In genomic region chr19:49336482-49337266, GRCh38 we compare ENCODE assay signal across 1 cellular context.
TF ChIP-seq lines count a peak whose summit lies in the region.

No MANE protein-coding gene starts in this region.

TF ChIP-seq in H1, 55 proteins besides CTCF, POLR2A, EP300 and RAD21:
- no peak for TF ChIP-seq CTBP2 (IDR thresholded peaks at IDR 0.05; ENCODE audit: borderline replicate concordance, insufficient read depth, insufficient read length, low read length)
- no peak for TF ChIP-seq BCL11A (IDR thresholded peaks at IDR 0.05; ENCODE audit: low read depth in 2 of 2, low read length in 2 of 2)
- no peak for TF ChIP-seq USF2 (IDR thresholded peaks at IDR 0.05; ENCODE audit: low read length)
- TF ChIP-seq CHD1 (IDR thresholded peaks at IDR 0.05; ENCODE audit: low read depth, low read length), result no peak
- no peak for TF ChIP-seq MAX (IDR thresholded peaks at IDR 0.05)
- no peak for TF ChIP-seq RNF2 (IDR thresholded peaks at IDR 0.05; ENCODE audit: borderline replicate concordance, low read depth, low read length, missing control alignments, poor library complexity, severe bottlenecking)
- no peak for TF ChIP-seq JUND (IDR thresholded peaks at IDR 0.05; ENCODE audit: low read length)
- TF ChIP-seq SRF (IDR thresholded peaks at IDR 0.05; ENCODE audit: low read depth, low read length), result no peak
- TF ChIP-seq POLR2AphosphoS5 (IDR thresholded peaks at IDR 0.05; ENCODE audit: low read depth, low read length), result no peak
- no peak for TF ChIP-seq CHD2 (IDR thresholded peaks at IDR 0.05; ENCODE audit: low read length)
- no peak for TF ChIP-seq KDM4A (IDR thresholded peaks at IDR 0.05; ENCODE audit: low read depth, low read length, severe bottlenecking)
- TF ChIP-seq CREB1 (IDR thresholded peaks at IDR 0.05), result no peak
- TF ChIP-seq CHD7 (IDR thresholded peaks at IDR 0.05; ENCODE audit: insufficient replicate concordance, low read length), result no peak
- no peak for TF ChIP-seq TBP (IDR thresholded peaks at IDR 0.05; ENCODE audit: low read depth, low read length)
- TF ChIP-seq EZH2 (IDR thresholded peaks at IDR 0.05; ENCODE audit: low read depth, low read length, severe bottlenecking), result no peak
- TF ChIP-seq TEAD4 (IDR thresholded peaks at IDR 0.05; ENCODE audit: low read depth, low read length), result no peak
- TF ChIP-seq JUN (IDR thresholded peaks at IDR 0.05; ENCODE audit: low read depth, low read length), result no peak
- TF ChIP-seq SAP30 (IDR thresholded peaks at IDR 0.05; ENCODE audit: insufficient read depth, insufficient replicate concordance, low read length), result no peak
- TF ChIP-seq SIN3A (conservative IDR thresholded peaks at IDR 0.05 in 1 of 2, IDR thresholded peaks at IDR 0.05 in 1 of 2; ENCODE audit: low read depth in 1 of 2, low read length in 2 of 2), result no peak
- TF ChIP-seq RXRA (IDR thresholded peaks at IDR 0.05; ENCODE audit: insufficient read depth, low read depth, low read length), result no peak
